ENCODE assay signal across 12 cellular contexts in genomic region chr13:100657881-100658315, GRCh38. TPM values are rescaled to one million over a fixed set of nuclear protein-coding genes. Genes with fewer than 3 reads are reported as not detected.
DNase-seq lines count a peak whose midpoint lies in the region; ATAC-seq and TF ChIP-seq lines count a peak whose summit lies in the region.
"Had no signal": no experiment of that assay in that cellular context is flagged by ENCODE, and none has a peak within 500 bp of the region (broad histone marks: within the 10 kb centered on the region; RNA-seq: fewer than 3 reads in every experiment).

No MANE protein-coding gene starts in this region.

- H3K27ac Mint-ChIP-seq in brain = peak overlapping the region; percentile 71 to 94 (median 91)

- peaks cover 25% of the 10 kb centered on the region for H3K4me1 Mint-ChIP-seq in brain

- H3K9me3 Mint-ChIP-seq in brain = no peaks in the 10 kb centered on the region

- peak overlapping the region in 2 of 5 experiments; percentile 17 to 56 for H3K4me3 Mint-ChIP-seq in brain

- intact Hi-C loops in posterior vena cava (cut with DNase I) = no loop called here

- DNase-seq in pons (ENCODE audit: low spot score) (peak; percentile 100), MV-4-11 (lab: John Stamatoyannopoulos, UW) (no peak), posterior vena cava (ENCODE audit: low spot score) (no peak), NCI-H2029 (lab: John Stamatoyannopoulos, UW) (no peak)
- DNase-seq: body of pancreas; NCI-H2107; stimulated activated CD4-positive, alpha-beta T cell treated with anti-CD3 and anti-CD28 coated beads, Interleukin-12 subunit alpha, Interleukin-12 subunit beta, amount 100 ng/mL, for 4 hours; stimulated activated CD8-positive, alpha-beta memory T cell treated with anti-CD3 and anti-CD28 coated beads, Interleukin-4, amount 100 ng/mL, for 48 hours had no signal

- ATAC-seq in GM18907 (IDR thresholded peaks at IDR 0.05; ENCODE audit: unreplicated experiment) (peak; percentile 12), HG02943 (IDR thresholded peaks at IDR 0.05; ENCODE audit: low read depth, unreplicated experiment) (peak; percentile 7)
- ATAC-seq: body of pancreas, K562 had no signal

- peaks cover 74% of the 10 kb centered on the region for H3K36me3 Mint-ChIP-seq in brain

- peaks cover 4% of the 10 kb centered on the region for H3K27me3 Mint-ChIP-seq in brain

- no peak for TF ChIP-seq CTCF in brain (conservative IDR thresholded peaks at IDR 0.05)

RNA-seq across cellular contexts. Expression of gene TMTC4, which starts 16.7 kb away (rescaled TPM):
- 32.4 TPM for polyA plus RNA-seq in brain (ENCODE audit: insufficient read depth, low read depth, low replicate concordance)
- total RNA-seq in posterior vena cava = 1 to 10 TPM; 8.2 to 9.7 TPM
